10 cellular contexts compared by ENCODE assay signal in the genomic region with DNA sequence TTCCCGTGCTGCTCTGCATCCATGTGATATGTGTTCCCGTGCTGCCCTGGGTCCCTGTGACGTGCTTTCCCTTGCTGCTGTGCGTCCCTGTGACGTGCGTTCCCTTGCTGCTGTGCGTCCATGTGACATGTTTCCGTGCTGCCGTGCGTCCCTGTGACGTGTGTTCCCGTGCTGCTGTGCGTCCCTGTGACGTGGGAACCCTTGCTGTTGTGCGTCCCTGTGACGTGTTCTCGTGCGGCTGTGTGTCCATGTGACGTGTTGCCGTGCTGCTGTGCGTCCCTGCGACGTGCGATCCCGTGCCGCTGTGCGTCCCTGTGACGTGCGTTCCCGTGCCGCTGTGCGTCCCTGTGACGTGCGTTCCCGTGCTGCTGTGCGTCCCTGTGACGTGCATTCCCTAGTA.
"Had no signal": no experiment of that assay in that cellular context is flagged by ENCODE, and none has a peak within 500 bp of the region (broad histone marks: within the 10 kb centered on the region; RNA-seq: fewer than 3 reads in every experiment).

No MANE protein-coding gene starts in this region.

- DNase-seq: activated B cell treated with CpG ODN at 0.5 μM for 24 hours; activated T-cell treated with anti-CD3 and anti-CD28 coated beads, Interleukin-2, amount 50 U/mL, for 72 hours; foreskin keratinocyte; left cardiac atrium; ovary; thyroid gland had no signal

- H3K4me3 ChIP-seq: ascending aorta, lung, ovary, thyroid gland had no signal

- H3K27ac ChIP-seq: ascending aorta, foreskin keratinocyte, ovary, thyroid gland had no signal

- H3K27ac Mint-ChIP-seq: activated B cell treated with CpG ODN at 0.5 μM for 24 hours; activated T-cell treated with anti-CD3 and anti-CD28 coated beads, Interleukin-2, amount 50 U/mL, for 72 hours had no signal

- FAIRE-seq: urothelium cell line had no signal

- H3K9me3 ChIP-seq: ascending aorta, ovary, thyroid gland had no signal

- H3K36me3 ChIP-seq: ovary had no signal

- ATAC-seq: foreskin keratinocyte, left cardiac atrium, SK-N-SH treated with all-trans-retinoic acid at 6 μM for 48 hours had no signal

- H3K4me1 ChIP-seq: ascending aorta, foreskin keratinocyte, thyroid gland had no signal

- H3K27me3 ChIP-seq: ascending aorta, foreskin keratinocyte, ovary, thyroid gland had no signal

- H3K9me3 Mint-ChIP-seq: activated B cell treated with CpG ODN at 0.5 μM for 24 hours; activated T-cell treated with anti-CD3 and anti-CD28 coated beads, Interleukin-2, amount 50 U/mL, for 72 hours had no signal
